In the genomic region with DNA sequence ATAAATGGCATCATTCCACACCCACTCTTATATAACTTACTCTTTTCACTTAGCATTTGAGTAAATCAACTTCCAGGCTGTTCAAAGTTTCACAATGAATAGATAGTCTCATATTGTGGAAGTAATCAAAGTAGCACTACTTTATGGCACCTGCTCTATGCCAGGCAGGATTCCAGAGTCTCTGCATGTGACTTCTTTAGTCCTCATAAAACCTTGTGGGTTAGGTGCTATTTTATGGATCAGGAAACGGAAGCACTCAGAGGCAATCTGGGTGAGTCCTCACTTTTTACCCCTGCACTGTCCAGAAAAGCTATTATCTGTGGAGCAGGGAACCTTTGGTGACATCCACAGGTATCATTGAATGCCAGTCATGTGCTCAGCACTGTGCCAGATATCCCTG, we compare ENCODE assay signal across 27 cellular contexts.
"Had no signal": no experiment of that assay in that cellular context is flagged by ENCODE, and none has a peak within 500 bp of the region (broad histone marks: within the 10 kb centered on the region; RNA-seq: fewer than 3 reads in every experiment).

No MANE protein-coding gene starts in this region.

- H3K27ac ChIP-seq: dorsolateral prefrontal cortex, esophagus muscularis mucosa, gastrocnemius medialis, neutrophil, right atrium auricular region, sigmoid colon, skin epidermis, stomach, thoracic aorta had no signal

- H3K4me1 ChIP-seq: esophagus muscularis mucosa, gastrocnemius medialis, right atrium auricular region, sigmoid colon, stomach had no signal

- H3K27me3 ChIP-seq: esophagus muscularis mucosa, gastrocnemius medialis, right atrium auricular region, sigmoid colon, stomach had no signal

- H3K4me1 Mint-ChIP-seq: immature natural killer cell had no signal

- H3K27ac Mint-ChIP-seq: immature natural killer cell; naive thymus-derived CD4-positive, alpha-beta T cell; type B pancreatic cell had no signal

- FAIRE-seq: endometrium, kidney, urothelium cell line had no signal

- H3K36me3 Mint-ChIP-seq: immature natural killer cell; naive thymus-derived CD4-positive, alpha-beta T cell; type B pancreatic cell had no signal

- H3K9me3 ChIP-seq: gastrocnemius medialis, neutrophil, right atrium auricular region, sigmoid colon, stomach, thoracic aorta had no signal

- H3K4me3 ChIP-seq: dorsolateral prefrontal cortex, esophagus muscularis mucosa, gastrocnemius medialis, lung, right atrium auricular region, sigmoid colon, skin epidermis, stomach, thoracic aorta had no signal

- H3K4me3 Mint-ChIP-seq: immature natural killer cell; naive thymus-derived CD4-positive, alpha-beta T cell; type B pancreatic cell had no signal

- DNase-seq: cortex of kidney; dorsolateral prefrontal cortex; effector memory CD4-positive, alpha-beta T cell; gastrocnemius medialis; glutamatergic neuron; immature natural killer cell; kidney; left cardiac atrium; left ventricle myocardium superior; mesenchymal stem cell; midbrain; naive thymus-derived CD4-positive, alpha-beta T cell; posterior cingulate gyrus; sigmoid colon; stimulated activated CD4-positive, alpha-beta T cell treated with anti-CD3 and anti-CD28 coated beads, Interleukin-12 subunit alpha, Interleukin-12 subunit beta, amount 100 ng/mL, for 4 hours; stimulated activated naive CD4-positive, alpha-beta T cell; stomach; substantia nigra had no signal

- H3K9me3 Mint-ChIP-seq: immature natural killer cell, type B pancreatic cell had no signal

- ATAC-seq: gastrocnemius medialis; left cardiac atrium; left ventricle myocardium superior; naive thymus-derived CD4-positive, alpha-beta T cell had no signal

- H3K36me3 ChIP-seq: esophagus muscularis mucosa, gastrocnemius medialis, neutrophil, right atrium auricular region, sigmoid colon, stomach, thoracic aorta had no signal
